1 cellular context compared by ENCODE assay signal in genomic region chr17:3739422-3740124, GRCh38.
TF ChIP-seq lines count a peak whose summit lies in the region.

No MANE protein-coding gene starts in this region.

TF ChIP-seq in HepG2, 621 proteins besides CTCF, POLR2A, EP300 and RAD21:
- TF ChIP-seq ARID3A (IDR thresholded peaks at IDR 0.05; ENCODE audit: low read depth, low read length) (no peak), BHLHE40 (IDR thresholded peaks at IDR 0.05; ENCODE audit: low read length) (no peak), AHDC1 (CRISPR knock-in tag; IDR thresholded peaks at IDR 0.05; ENCODE audit: borderline replicate concordance) (no peak), NPAS2 (CRISPR knock-in tag; IDR thresholded peaks at IDR 0.05; ENCODE audit: borderline replicate concordance) (no peak), IRX3 (CRISPR knock-in tag; IDR thresholded peaks at IDR 0.05; ENCODE audit: borderline replicate concordance, low read depth) (no peak), ZNF644 (CRISPR knock-in tag; IDR thresholded peaks at IDR 0.05; ENCODE audit: low read depth) (no peak), ZSCAN22 (CRISPR knock-in tag; IDR thresholded peaks at IDR 0.05) (no peak), SMAD3 (CRISPR knock-in tag; IDR thresholded peaks at IDR 0.05) (no peak), IKZF5 (CRISPR knock-in tag; IDR thresholded peaks at IDR 0.05) (no peak), NFE2L2 (IDR thresholded peaks at IDR 0.05; ENCODE audit: low read length) (no peak), CBX2 (IDR thresholded peaks at IDR 0.05; ENCODE audit: low read depth, low read length) (no peak), CBX2 (CRISPR knock-in tag; IDR thresholded peaks at IDR 0.05; ENCODE audit: low read depth) (no peak), BCL6 (CRISPR knock-in tag; IDR thresholded peaks at IDR 0.05) (no peak), ATF3 (CRISPR knock-in tag; IDR thresholded peaks at IDR 0.05) (no peak), ZBTB10 (CRISPR knock-in tag; IDR thresholded peaks at IDR 0.05; ENCODE audit: borderline replicate concordance) (no peak), ZNF607 (CRISPR knock-in tag; IDR thresholded peaks at IDR 0.05; ENCODE audit: borderline replicate concordance) (no peak), RNF2 (conservative IDR thresholded peaks at IDR 0.05; ENCODE audit: low read depth) (no peak), ZNF230 (CRISPR knock-in tag; IDR thresholded peaks at IDR 0.05) (no peak), ZNF468 (CRISPR knock-in tag; IDR thresholded peaks at IDR 0.05) (no peak), ZSCAN9 (CRISPR knock-in tag; IDR thresholded peaks at IDR 0.05; ENCODE audit: borderline replicate concordance) (no peak), ZNF33B (CRISPR knock-in tag; IDR thresholded peaks at IDR 0.05) (no peak)
